ENCODE assay signal across 8 cellular contexts in the genomic region with DNA sequence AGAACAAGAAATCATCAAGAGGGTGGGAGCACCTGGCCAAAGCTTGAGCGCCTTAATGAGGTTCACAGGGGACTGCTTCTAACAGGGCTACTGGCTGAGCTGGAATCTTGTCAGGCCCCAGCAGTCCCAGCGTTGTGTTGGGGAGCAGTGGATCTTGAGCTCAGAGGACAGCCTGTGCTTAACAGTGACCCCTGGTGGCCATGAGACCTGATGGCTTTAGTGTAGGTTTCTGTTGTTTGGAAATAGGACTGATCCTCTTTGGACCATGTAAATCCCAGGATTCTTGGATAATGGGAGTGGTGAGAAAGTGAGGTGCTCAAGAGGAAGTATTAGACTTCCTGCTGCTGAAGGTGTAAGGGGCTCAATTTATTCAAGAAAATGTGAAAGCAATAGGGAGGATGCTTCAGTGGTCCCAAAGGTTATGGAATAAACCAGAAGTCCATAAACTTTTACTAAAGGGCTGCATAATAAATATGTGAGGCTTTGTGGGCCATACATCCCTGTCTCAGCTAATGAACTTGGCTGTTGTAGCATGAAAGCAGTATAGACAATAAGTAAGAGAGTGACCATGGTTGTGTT.
A peak's percentile ranks its signal among the peaks of the same experiment; 100 is the strongest.
DNase-seq lines count a peak whose midpoint lies in the region; ATAC-seq and TF ChIP-seq lines count a peak whose summit lies in the region.

No MANE protein-coding gene starts in this region.

- no peaks in the 10 kb centered on the region for H3K9me3 ChIP-seq in MM.1S (replicated peaks; ENCODE audit: insufficient read depth, low read length)

- H2AFZ ChIP-seq in MM.1S (ENCODE audit: low read length): no peak overlapping the region

- H3F3A ChIP-seq in MM.1S (ENCODE audit: insufficient read depth, low read length): no peaks in the 10 kb centered on the region

- H3K4me3 ChIP-seq in MM.1S (ENCODE audit: low read length) (no peak overlapping the region), retinal pigment epithelial cell (ENCODE audit: low read length) (no peak overlapping the region)

- no peaks in the 10 kb centered on the region for H3K9me2 ChIP-seq in MM.1S (replicated peaks; ENCODE audit: insufficient read depth, low read length)

- H3K79me2 ChIP-seq in MM.1S (ENCODE audit: low read length): no peaks in the 10 kb centered on the region

- DNase-seq in ELF-1 (ENCODE audit: low read depth, low spot score): peak; percentile 60
- DNase-seq in MM.1S: peak; percentile 51
- peak; percentile 6 to 15 for DNase-seq in activated CD8-positive, alpha-beta memory T cell treated with anti-CD3 and anti-CD28 coated beads for 1 hour (ENCODE audit: extremely low read depth in 1 of 2, low read depth in 1 of 2)
- DNase-seq in fibroblast of gingiva (ENCODE audit: low read depth): peak; percentile 42
- no peak for DNase-seq in retinal pigment epithelial cell (ENCODE audit: low read depth)
- no peak for DNase-seq in OCI-M2 (lab: John Stamatoyannopoulos, UW; ENCODE audit: unreplicated experiment)
- DNase-seq in omental fat pad (ENCODE audit: low spot score): no peak

- no peaks in the 10 kb centered on the region for H4K20me1 ChIP-seq in MM.1S (ENCODE audit: insufficient read depth, low read length)

- no peak overlapping the region for H3K27ac ChIP-seq in MM.1S (ENCODE audit: low read length)

- no peaks in the 10 kb centered on the region for H3K36me3 ChIP-seq in MM.1S (replicated peaks; ENCODE audit: insufficient read depth, low read length)

- H3K9ac ChIP-seq in MM.1S (ENCODE audit: low read length): no peak overlapping the region

- H3K4me1 ChIP-seq in MM.1S (ENCODE audit: low read length): no peaks in the 10 kb centered on the region

- no peak overlapping the region for H3K4me2 ChIP-seq in MM.1S (ENCODE audit: low read depth, low read length)

- ATAC-seq in HG02678 (IDR thresholded peaks at IDR 0.05; ENCODE audit: unreplicated experiment) (no peak), omental fat pad (ENCODE audit: low FRiP score) (no peak)

- TF ChIP-seq CTCF in MM.1S (IDR thresholded peaks at IDR 0.05; ENCODE audit: low read length) (peak; percentile 89), retinal pigment epithelial cell (conservative IDR thresholded peaks at IDR 0.05; ENCODE audit: low read depth, low read length) (peak; percentile 88), omental fat pad (IDR thresholded peaks at IDR 0.05) (no peak)

- no peaks in the 10 kb centered on the region for H3K27me3 ChIP-seq in MM.1S (replicated peaks; ENCODE audit: insufficient read depth, low read length)

Comparison
In these comparisons a context has a peak if more than half of its experiments do, and no peak if none do; other contexts are left out.
1. DNase-seq: peak in ELF-1 (single experiment), MM.1S (single experiment), activated CD8-positive, alpha-beta memory T cell treated with anti-CD3 and anti-CD28 coated beads for 1 hour (2 of 2) and fibroblast of gingiva (single experiment); none in retinal pigment epithelial cell (single experiment), OCI-M2 (single experiment) and omental fat pad (single experiment).
2. CTCF ChIP-seq: peak in MM.1S (single experiment) and retinal pigment epithelial cell (single experiment); none in omental fat pad (0 of 3).